In the genomic region with DNA sequence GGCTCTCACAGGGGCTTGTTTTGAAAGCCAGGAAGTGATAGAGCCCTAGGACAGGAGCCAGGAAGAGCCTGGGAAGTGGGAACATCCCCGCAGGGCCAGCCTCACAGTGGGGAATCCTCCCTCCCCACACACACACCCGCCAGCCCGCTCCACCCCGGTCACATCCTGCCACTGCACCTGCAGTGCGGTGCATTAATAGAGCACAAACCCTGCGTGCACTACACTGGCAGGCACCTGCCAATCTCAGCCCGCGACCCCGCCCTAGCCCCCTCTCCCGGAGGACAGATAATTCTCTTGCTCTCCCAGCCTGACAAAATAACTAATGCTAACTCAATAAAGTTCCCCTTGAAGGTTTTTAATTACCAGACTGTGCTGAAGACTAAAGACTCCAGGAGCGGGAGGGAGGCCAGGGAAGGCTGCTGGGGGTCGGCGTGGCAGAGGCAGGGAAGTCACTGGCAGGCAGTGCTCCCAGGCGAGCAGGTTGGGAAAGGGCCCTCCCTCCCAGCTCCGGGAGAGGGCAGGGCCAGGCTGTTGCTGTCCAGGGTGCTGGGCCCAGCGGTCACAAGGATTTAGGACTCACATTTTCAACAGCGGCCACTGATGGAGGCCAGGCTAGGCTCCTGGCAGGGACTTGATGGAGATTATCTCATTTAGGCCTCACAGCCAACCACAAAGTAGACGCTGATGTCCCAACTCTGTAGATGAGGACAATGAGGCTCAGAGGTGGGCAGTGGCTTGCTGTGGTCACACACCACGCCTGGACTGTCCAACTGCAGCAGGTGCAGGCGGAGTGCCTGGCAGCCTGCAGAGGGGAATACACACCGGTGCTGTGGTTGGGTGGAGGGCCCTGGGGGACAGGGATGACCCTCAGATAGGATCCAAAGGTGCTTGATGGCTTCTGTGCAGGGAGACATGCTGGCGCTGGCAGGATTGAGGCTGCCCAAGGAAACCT, we compare ENCODE assay signal across 1 cellular context.
TF ChIP-seq lines count a peak whose summit lies in the region.

No MANE protein-coding gene starts in this region.

TF ChIP-seq in SK-N-SH treated with all-trans-retinoic acid at 6 μM for 48 hours, 23 proteins besides CTCF, POLR2A, EP300 and RAD21 (continued from another document):
- TF ChIP-seq PPARA (CRISPR knock-in tag; IDR thresholded peaks at IDR 0.05; ENCODE audit: borderline replicate concordance) (no peak), SNAI2 (CRISPR knock-in tag; IDR thresholded peaks at IDR 0.05) (no peak), CSDC2 (CRISPR knock-in tag; IDR thresholded peaks at IDR 0.05) (no peak), TSHZ2 (CRISPR knock-in tag; IDR thresholded peaks at IDR 0.05) (no peak), GLIS3 (CRISPR knock-in tag; IDR thresholded peaks at IDR 0.05) (no peak)
